ENCODE assay signal across 9 cellular contexts in genomic region chr4:17468638-17469221, GRCh38. TPM values are rescaled to one million over a fixed set of nuclear protein-coding genes. Genes with fewer than 3 reads are reported as not detected.
DNase-seq lines count a peak whose midpoint lies in the region; ATAC-seq, FAIRE-seq and TF ChIP-seq lines count a peak whose summit lies in the region.
"Had no signal": no experiment of that assay in that cellular context is flagged by ENCODE, and none has a peak within 500 bp of the region (broad histone marks: within the 10 kb centered on the region; RNA-seq: fewer than 3 reads in every experiment).

No MANE protein-coding gene starts in this region.

- POLR2A ChIA-PET in A549 (lab: Yijun Ruan, JAX) (no interaction called here), WTC11 (lab: Charles Lee) (no interaction called here)

- 31% methylated on average over 9 of the region's 9 CpGs for WGBS in A549 (ENCODE audit: missing lambda C conversion rate)

- no peaks in the 10 kb centered on the region for H3K36me3 Mint-ChIP-seq in WTC11

- no peak overlapping the region for H3K27ac ChIP-seq in A549
- H3K27ac ChIP-seq in keratinocyte (ENCODE audit: control insufficient read depth, insufficient read depth, low read length) = no peak overlapping the region
- H3K27ac ChIP-seq: gastrocnemius medialis had no signal

- TF ChIP-seq CTCF in A549 (IDR thresholded peaks at IDR 0.05) (peak; percentile 31; the same call in 1 of the 3 replicates), GM12873 (IDR thresholded peaks at IDR 0.05; ENCODE audit: insufficient read depth, low read depth, low read length, missing control alignments) (peak; percentile 64), WTC11 (IDR thresholded peaks at IDR 0.05) (peak; percentile 84), keratinocyte (optimal IDR thresholded peaks at IDR 0.05 in 1 of 3, IDR thresholded peaks at IDR 0.05 in 1 of 3, conservative IDR thresholded peaks at IDR 0.05 in 1 of 3; ENCODE audit: extremely low read depth in 1 of 3, insufficient read depth in 2 of 3, low read length in 3 of 3) (peak in 2 of 3 experiments; percentile 28 to 37)

- TF ChIP-seq RAD21 in A549 (conservative IDR thresholded peaks at IDR 0.05 in 1 of 2, IDR thresholded peaks at IDR 0.05 in 1 of 2) = 0 out of 5 replicates have a peak, but pooled peaks of 1 of the 2 experiments have one; percentile 15

- H3K36me3 ChIP-seq in keratinocyte (ENCODE audit: control insufficient read depth in 2 of 2, extremely low read depth in 1 of 2, insufficient read depth in 2 of 2, low read length in 2 of 2) = no peaks in the 10 kb centered on the region
- H3K36me3 ChIP-seq: gastrocnemius medialis had no signal

- H4K20me1 ChIP-seq in keratinocyte (ENCODE audit: control insufficient read depth, extremely low read depth, insufficient read depth, low read length) = no peaks in the 10 kb centered on the region

- H3K4me2 ChIP-seq in A549 = no peak overlapping the region
- no peak overlapping the region for H3K4me2 ChIP-seq in keratinocyte (ENCODE audit: control insufficient read depth, extremely low read depth, insufficient read depth, low read depth, low read length)

- H3K27ac Mint-ChIP-seq in WTC11 = no peak overlapping the region

- H3K27me3 ChIP-seq in keratinocyte (ENCODE audit: control insufficient read depth, extremely low read depth, insufficient read depth, low read length) = no peaks in the 10 kb centered on the region
- H3K27me3 ChIP-seq: gastrocnemius medialis had no signal

- FAIRE-seq in A549 (lab: Jason Lieb, UNC) = no peak
- FAIRE-seq in keratinocyte (lab: Jason Lieb, UNC) = no peak

- no peaks in the 10 kb centered on the region for H3K9me1 ChIP-seq in keratinocyte (ENCODE audit: control insufficient read depth, extremely low read depth, insufficient read depth, low read length)

- ATAC-seq in A549 (no peak), WTC11 (no peak), GM21381 (IDR thresholded peaks at IDR 0.05; ENCODE audit: unreplicated experiment) (no peak), HG02973 (IDR thresholded peaks at IDR 0.05; ENCODE audit: unreplicated experiment) (no peak)

- TF ChIP-seq EP300 in A549 (IDR thresholded peaks at IDR 0.05) = no peak

- H3K9me3 ChIP-seq in A549 (no peaks in the 10 kb centered on the region), keratinocyte (ENCODE audit: control insufficient read depth, low read depth, low read length) (no peaks in the 10 kb centered on the region)
- H3K9me3 ChIP-seq: gastrocnemius medialis had no signal

- peaks cover 4% of the 10 kb centered on the region for H3K4me1 Mint-ChIP-seq in WTC11

- H3K4me3 ChIP-seq in A549 (no peak overlapping the region), keratinocyte (ENCODE audit: control insufficient read depth in 2 of 3, extremely low read depth in 1 of 3, insufficient read depth in 2 of 3, low read depth in 1 of 3, low read length in 3 of 3) (no peak overlapping the region)

- no peak for TF ChIP-seq POLR2A in A549 (IDR thresholded peaks at IDR 0.05; ENCODE audit: low read length)

- H3K27me3 Mint-ChIP-seq in WTC11 (ENCODE audit: low read depth) = no peaks in the 10 kb centered on the region

- dilution Hi-C loops in keratinocyte (cut with MboI; ENCODE audit: extremely low pct_ligation_motif_present, low sequenced_read_pairs) = no loop called here

- DNase-seq in A549 (ENCODE audit: low read depth in 1 of 2, low spot score in 1 of 2) = peak in 1 of 2 experiments; percentile 23
- DNase-seq in WTC11 (ENCODE audit: low spot score) = peak; percentile 21
- DNase-seq in keratinocyte (ENCODE audit: low read depth, low spot score) = no peak
- DNase-seq in central memory CD4-positive, alpha-beta T cell = no peak
- DNase-seq in mucosa of gallbladder (ENCODE audit: low spot score) = no peak
- DNase-seq: gastrocnemius medialis had no signal

- no peaks in the 10 kb centered on the region for H3K79me2 ChIP-seq in keratinocyte (ENCODE audit: control insufficient read depth, insufficient read depth, low read length)

- no peak overlapping the region for H2AFZ ChIP-seq in keratinocyte (ENCODE audit: control insufficient read depth, low read length)

- H3K4me1 ChIP-seq in A549 (no peaks in the 10 kb centered on the region), keratinocyte (ENCODE audit: control insufficient read depth, extremely low read depth, insufficient read depth, low read length) (no peaks in the 10 kb centered on the region)
- H3K4me1 ChIP-seq: gastrocnemius medialis had no signal

- H3K9ac ChIP-seq in keratinocyte (ENCODE audit: control insufficient read depth, extremely low read depth, insufficient read depth, low read length) = no peak overlapping the region

- H3K4me3 Mint-ChIP-seq in WTC11 = no peak overlapping the region

- H3K9me3 Mint-ChIP-seq in WTC11 = peaks cover 4% of the 10 kb centered on the region; the same call in 1 of the 2 replicates

- CTCF ChIA-PET in A549 (lab: Yijun Ruan, JAX) (interaction anchor here (1.5 kb wide), 1 partner anchor 17 kb away, joined by 3 read pairs; no protein-coding TSS in a partner anchor), WTC11 (lab: Charles Lee) (interaction anchor here (0.6 to 1.9 kb wide), 5 partner anchors 8 to 234 kb away, joined by 5 to 7 read pairs (median 5); no protein-coding TSS in a partner anchor)

TF ChIP-seq in A549, 52 proteins besides CTCF, POLR2A, EP300 and RAD21:
- peak; percentile 45 for TF ChIP-seq ZC3H11A (IDR thresholded peaks at IDR 0.05)
- no peak for TF ChIP-seq HDAC2 (IDR thresholded peaks at IDR 0.05)
- TF ChIP-seq MAZ (IDR thresholded peaks at IDR 0.05; ENCODE audit: borderline replicate concordance, low read depth, low read length) = no peak
- no peak for TF ChIP-seq FOXS1 (CRISPR knock-in tag; IDR thresholded peaks at IDR 0.05)

TF ChIP-seq in WTC11, 78 proteins besides CTCF, POLR2A, EP300 and RAD21 (continues in another document):
- TF ChIP-seq ATF2 (CRISPR knock-in tag; IDR thresholded peaks at IDR 0.05; ENCODE audit: borderline replicate concordance, low read depth) (no peak), HMGA2 (CRISPR knock-in tag; IDR thresholded peaks at IDR 0.05) (0 out of 2 replicates have a peak, but pooled peaks have one; percentile 10)

RNA-seq across cellular contexts. Expression of gene QDPR, which starts 43.2 kb away (rescaled TPM):
- polyA plus RNA-seq in A549 (2011; rRNA removed) = 40.4 and 40.7 TPM in 2 replicates
- polyA plus RNA-seq in A549 (2012; cell fraction: cytosol; rRNA removed) = 51.6 and 62.3 TPM in 2 replicates
- polyA plus RNA-seq in A549 (2012; cell fraction: nucleus; rRNA removed) = 34.4 and 74.5 TPM in 2 replicates
- polyA plus RNA-seq in A549 (2017; fragmentation: RNase III; extraction: RNeasy Plus Mini Kit Qiagen cat#74134 plus additional on column Dnase treatment) = 64.2 to 75.1 TPM (median 72.8 TPM) in 3 replicates
- polyA minus RNA-seq in A549 (2011; rRNA and poly(A)+ RNA removed) = 27.8 and 34.3 TPM in 2 replicates
- total RNA-seq in WTC11 (2021) = 33.1 to 36.3 TPM (median 33.6 TPM) in 3 replicates
- 42.1 to 65.6 TPM (median 65.6 TPM) in 3 replicates for polyA plus RNA-seq in keratinocyte
- polyA plus RNA-seq in keratinocyte (2011; ENCODE audit: low read depth) = 38.4 TPM
- polyA plus RNA-seq in keratinocyte (2011; cell fraction: cytosol; rRNA removed) = 61.2 and 74.3 TPM in 2 replicates
- 35.8 and 36.7 TPM in 2 replicates for polyA plus RNA-seq in keratinocyte (2011; cell fraction: nucleus; rRNA removed)
- polyA plus RNA-seq in keratinocyte (2012; ENCODE audit: low replicate concordance) = 22.1 and 56.1 TPM in 2 replicates
- 37.4 to 65.3 TPM (median 50.2 TPM) in 3 replicates for polyA minus RNA-seq in keratinocyte
- 29.5 TPM for polyA minus RNA-seq in keratinocyte (2011; cell fraction: cytosol; rRNA and poly(A)+ RNA removed)
- polyA minus RNA-seq in keratinocyte (2011; cell fraction: nucleus; rRNA and poly(A)+ RNA removed) = 16.0 and 21.1 TPM in 2 replicates
- 45.1 TPM for total RNA-seq in mucosa of gallbladder

RNA-seq across cellular contexts. Expression of gene CLRN2, which starts 46.2 kb away (rescaled TPM):
- polyA plus RNA-seq in A549 (2011; rRNA removed) = not detected in 2 replicates
- polyA plus RNA-seq in A549 (2012; cell fraction: cytosol; rRNA removed) = not detected in 2 replicates
- not detected in 2 replicates for polyA plus RNA-seq in A549 (2012; cell fraction: nucleus; rRNA removed)
- polyA plus RNA-seq in A549 (2017; fragmentation: RNase III; extraction: RNeasy Plus Mini Kit Qiagen cat#74134 plus additional on column Dnase treatment) = not detected in 3 replicates
- not detected in 2 replicates for polyA minus RNA-seq in A549 (2011; rRNA and poly(A)+ RNA removed)
- total RNA-seq in WTC11 (2021) = not detected in 3 replicates
- polyA plus RNA-seq in keratinocyte = not detected in 3 replicates
- not detected for polyA plus RNA-seq in keratinocyte (2011; ENCODE audit: low read depth)
- polyA plus RNA-seq in keratinocyte (2011; cell fraction: cytosol; rRNA removed) = not detected in 2 replicates
- polyA plus RNA-seq in keratinocyte (2011; cell fraction: nucleus; rRNA removed) = not detected in 2 replicates
- not detected in 2 replicates for polyA plus RNA-seq in keratinocyte (2012; ENCODE audit: low replicate concordance)
- not detected in 3 replicates for polyA minus RNA-seq in keratinocyte
- not detected for polyA minus RNA-seq in keratinocyte (2011; cell fraction: cytosol; rRNA and poly(A)+ RNA removed)
- not detected in 2 replicates for polyA minus RNA-seq in keratinocyte (2011; cell fraction: nucleus; rRNA and poly(A)+ RNA removed)
- total RNA-seq in mucosa of gallbladder = not detected
- total RNA-seq: gastrocnemius medialis had no signal

Comparison
In these comparisons a context has a peak if more than half of its experiments do, and no peak if none do; other contexts are left out.
1. CTCF ChIP-seq: peak in every context shown above with its lines; median percentile 84 in WTC11; 64 in GM12873; 32 in keratinocyte; 31 in A549.
2. Of the 8 proteins assayed by ChIP-seq in both WTC11 and A549: peak only in WTC11: none; only in A549: none; in both: CTCF; in neither: 7.